Comparison of ENCODE assay signal across 10 cellular contexts in the genomic region with DNA sequence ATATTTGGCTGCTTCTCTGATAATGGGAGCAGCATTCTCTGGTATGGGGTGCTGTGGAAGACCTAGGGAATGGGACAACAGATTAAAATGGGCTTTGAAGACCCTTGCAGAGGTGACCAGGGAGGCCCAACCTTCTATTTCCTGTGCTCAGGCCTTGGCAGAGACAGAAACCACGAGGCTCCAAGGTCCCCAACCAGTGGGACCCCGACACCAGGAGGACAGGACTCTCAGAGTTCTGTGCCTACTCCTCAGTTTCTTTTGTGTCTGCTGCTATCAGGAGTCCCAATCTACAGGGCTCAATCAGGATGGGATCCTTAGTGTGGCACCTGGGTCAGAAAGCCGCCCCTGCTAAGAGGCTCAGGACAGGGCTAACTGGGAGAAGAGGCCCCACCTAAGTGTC. TPM values are rescaled to one million over a fixed set of nuclear protein-coding genes. Genes with fewer than 3 reads are reported as not detected.
DNase-seq lines count a peak whose midpoint lies in the region; ATAC-seq and TF ChIP-seq lines count a peak whose summit lies in the region.
"Had no signal": no experiment of that assay in that cellular context is flagged by ENCODE, and none has a peak within 500 bp of the region (broad histone marks: within the 10 kb centered on the region; RNA-seq: fewer than 3 reads in every experiment).

No MANE protein-coding gene starts in this region.

- peaks cover 2% of the 10 kb centered on the region for H3K36me3 Mint-ChIP-seq in central memory CD8-positive, alpha-beta T cell (ENCODE audit: insufficient read depth)
- H3K36me3 Mint-ChIP-seq: WTC11 had no signal

- H2AFZ ChIP-seq in OCI-LY1 (ENCODE audit: low read length), result no peak overlapping the region

- ATAC-seq in GM19395 (IDR thresholded peaks at IDR 0.05; ENCODE audit: unreplicated experiment), result peak; percentile 0
- no peak for ATAC-seq in central memory CD8-positive, alpha-beta T cell (replicated peaks; ENCODE audit: extremely low read depth, poor library complexity, severe bottlenecking)
- ATAC-seq in HG02885 (IDR thresholded peaks at IDR 0.05; ENCODE audit: poor library complexity, unreplicated experiment), result no peak
- ATAC-seq: WTC11 had no signal

- H3K27me3 ChIP-seq in OCI-LY1 (ENCODE audit: insufficient read depth, low read length), result no peaks in the 10 kb centered on the region
- no peaks in the 10 kb centered on the region for H3K27me3 ChIP-seq in skeletal muscle tissue (ENCODE audit: control insufficient read depth in 3 of 3, insufficient read depth in 3 of 3, low read length in 3 of 3)
- H3K27me3 ChIP-seq: MG63, pancreas had no signal

- peaks cover 71% of the 10 kb centered on the region for H3K4me1 Mint-ChIP-seq in central memory CD8-positive, alpha-beta T cell
- H3K4me1 Mint-ChIP-seq: WTC11 had no signal

- H3K4me2 ChIP-seq in OCI-LY1 (ENCODE audit: low read length), result 0 out of 2 replicates have a peak overlapping the region, but pooled peaks have one; percentile 12

- H3K9me3 Mint-ChIP-seq in central memory CD8-positive, alpha-beta T cell, result no peaks in the 10 kb centered on the region
- H3K9me3 Mint-ChIP-seq: WTC11 had no signal

- peak overlapping the region; percentile 47 for H3K4me3 Mint-ChIP-seq in central memory CD8-positive, alpha-beta T cell
- H3K4me3 Mint-ChIP-seq: WTC11 had no signal

- no peaks in the 10 kb centered on the region for H3K36me3 ChIP-seq in OCI-LY1 (ENCODE audit: insufficient read depth, low read length)
- H3K36me3 ChIP-seq in skeletal muscle tissue (ENCODE audit: control insufficient read depth in 3 of 3, insufficient read depth in 3 of 3, low read length in 3 of 3), result no peaks in the 10 kb centered on the region
- H3K36me3 ChIP-seq: MG63, pancreas had no signal

- no peaks in the 10 kb centered on the region for H3K79me2 ChIP-seq in OCI-LY1 (ENCODE audit: insufficient read depth, low read length)

- no peak for DNase-seq in central memory CD8-positive, alpha-beta T cell (ENCODE audit: low spot score in 2 of 2)
- no peak for DNase-seq in NCI-H748 (lab: John Stamatoyannopoulos, UW; ENCODE audit: unreplicated experiment)
- no peak for DNase-seq in GM19240 (ENCODE audit: insufficient read length, low spot score)

- no peaks in the 10 kb centered on the region for H3F3A ChIP-seq in OCI-LY1 (ENCODE audit: insufficient read depth, low read length)

- no peaks in the 10 kb centered on the region for H3K27me3 Mint-ChIP-seq in central memory CD8-positive, alpha-beta T cell

- H3K27ac ChIP-seq in OCI-LY1 (ENCODE audit: low read depth, low read length, poor library complexity, severe bottlenecking), result no peak overlapping the region
- H3K27ac ChIP-seq in skeletal muscle tissue (ENCODE audit: low read depth, low read length), result peak overlapping the region; percentile 54

- H4K20me1 ChIP-seq in OCI-LY1 (ENCODE audit: insufficient read depth, low read length), result no peaks in the 10 kb centered on the region

- H3K4me1 ChIP-seq in OCI-LY1 (ENCODE audit: insufficient read depth, low read length, severe bottlenecking) (peaks cover 14% of the 10 kb centered on the region), skeletal muscle tissue (ENCODE audit: control insufficient read depth in 3 of 3, insufficient read depth in 3 of 3, low read length in 3 of 3) (peaks cover 7 to 13% (median 11%) of the 10 kb centered on the region in 3 donors)
- H3K4me1 ChIP-seq: pancreas had no signal

- peak overlapping the region; percentile 71 for H3K27ac Mint-ChIP-seq in central memory CD8-positive, alpha-beta T cell (ENCODE audit: low read depth)
- H3K27ac Mint-ChIP-seq: WTC11 had no signal

- H3K4me3 ChIP-seq in OCI-LY1 (ENCODE audit: low read depth, low read length, poor library complexity, severe bottlenecking) (no peak overlapping the region), skeletal muscle tissue (ENCODE audit: low read length in 3 of 3) (no peak overlapping the region)
- H3K4me3 ChIP-seq: MG63, pancreas had no signal

- H3K9me2 ChIP-seq in OCI-LY1 (ENCODE audit: low read depth, low read length), result no peaks in the 10 kb centered on the region

- no peak for TF ChIP-seq CTCF in OCI-LY1 (IDR thresholded peaks at IDR 0.05; ENCODE audit: low read length)

- H3K9me3 ChIP-seq in OCI-LY1 (ENCODE audit: low read length), result no peaks in the 10 kb centered on the region
- no peaks in the 10 kb centered on the region for H3K9me3 ChIP-seq in skeletal muscle tissue (ENCODE audit: control insufficient read depth in 3 of 3, low read length in 3 of 3)
- H3K9me3 ChIP-seq: MG63, pancreas had no signal

- no peak overlapping the region for H3K9ac ChIP-seq in OCI-LY1 (ENCODE audit: low read length)
- no peak overlapping the region for H3K9ac ChIP-seq in skeletal muscle tissue (ENCODE audit: low read depth in 1 of 3, low read length in 3 of 3)

RNA-seq across cellular contexts. Expression of a gene that starts 29.4 kb away (rescaled TPM):
- total RNA-seq in skeletal muscle tissue, result not detected
- total RNA-seq: WTC11 had no signal

RNA-seq across cellular contexts. Expression of a gene that starts 42.5 kb away (rescaled TPM):
- total RNA-seq in skeletal muscle tissue, result not detected
- total RNA-seq: pancreas, WTC11 had no signal
